Comparison of ENCODE assay signal across 15 cellular contexts in genomic region chr21:42755766-42756579, GRCh38.
A peak's percentile ranks its signal among the peaks of the same experiment; 100 is the strongest.
DNase-seq lines count a peak whose midpoint lies in the region; ATAC-seq and TF ChIP-seq lines count a peak whose summit lies in the region.
"Had no signal": no experiment of that assay in that cellular context is flagged by ENCODE, and none has a peak within 500 bp of the region (broad histone marks: within the 10 kb centered on the region; RNA-seq: fewer than 3 reads in every experiment).

No MANE protein-coding gene starts in this region.

- H3K36me3 ChIP-seq in BLaER1 treated with 17β-estradiol and CSF1 and Interleukin-3, amounts not matched to agents 10 nM and 100 nM: no peaks in the 10 kb centered on the region
- no peaks in the 10 kb centered on the region for H3K36me3 ChIP-seq in HEK293 (ENCODE audit: control insufficient read depth in 2 of 2, insufficient read depth in 1 of 2, low read length in 2 of 2)
- H3K36me3 ChIP-seq in neuronal stem cell (replicated peaks in 1 of 2; ENCODE audit: control insufficient read depth in 2 of 2, insufficient read depth in 2 of 2, low read length in 2 of 2): peaks cover 23 to 30% of the 10 kb centered on the region in 2 donors
- no peaks in the 10 kb centered on the region for H3K36me3 ChIP-seq in lower lobe of right lung

- intact Hi-C loops in lower lobe of right lung (cut with DNase I): no loop called here

- no peak overlapping the region for H3K18ac ChIP-seq in neuronal stem cell (ENCODE audit: low read length)

- peak overlapping the region; percentile 32 for H3K4me3 Mint-ChIP-seq in glutamatergic neuron (ENCODE audit: unreplicated experiment)
- no peak overlapping the region for H3K4me3 Mint-ChIP-seq in activated CD4-positive, alpha-beta T cell treated with anti-CD3 and anti-CD28 coated beads, Interleukin-2, amount 10 ng/mL, durations not matched to agents 7 days and 5 days
- H3K4me3 Mint-ChIP-seq: B cell; CD14-positive monocyte; CD8-positive, alpha-beta T cell had no signal

- H4K91ac ChIP-seq in neuronal stem cell (ENCODE audit: low read depth, low read length, poor library complexity): no peak overlapping the region

- no peaks in the 10 kb centered on the region for H3K9me3 ChIP-seq in BLaER1 treated with 17β-estradiol and CSF1 and Interleukin-3, amounts not matched to agents 10 nM and 100 nM (replicated peaks in 1 of 11)
- H3K9me3 ChIP-seq in HEK293 (ENCODE audit: control insufficient read depth, insufficient read depth, low read depth, low read length) (no peaks in the 10 kb centered on the region), neuronal stem cell (replicated peaks in 1 of 2; ENCODE audit: control insufficient read depth in 2 of 2, insufficient read depth in 1 of 2, low read depth in 1 of 2, low read length in 2 of 2) (no peaks in the 10 kb centered on the region), lower lobe of right lung (no peaks in the 10 kb centered on the region)
- H3K9me3 ChIP-seq: Caco-2 had no signal

- H2BK15ac ChIP-seq in neuronal stem cell (ENCODE audit: low read length): no peak overlapping the region

- peaks cover 27% of the 10 kb centered on the region for H3K9me3 Mint-ChIP-seq in glutamatergic neuron (ENCODE audit: unreplicated experiment)
- H3K9me3 Mint-ChIP-seq in activated CD4-positive, alpha-beta T cell treated with anti-CD3 and anti-CD28 coated beads, Interleukin-2, amount 10 ng/mL, durations not matched to agents 7 days and 5 days: no peaks in the 10 kb centered on the region
- H3K9me3 Mint-ChIP-seq: CD14-positive monocyte; CD8-positive, alpha-beta T cell had no signal

- H3K4me3 ChIP-seq in BLaER1 treated with 17β-estradiol and CSF1 and Interleukin-3, amounts not matched to agents 10 nM and 100 nM: no peak overlapping the region
- no peak overlapping the region for H3K4me3 ChIP-seq in HEK293 (ENCODE audit: low read depth, low read length)
- H3K4me3 ChIP-seq in neuronal stem cell (ENCODE audit: low read length in 2 of 2): no peak overlapping the region
- H3K4me3 ChIP-seq in lower lobe of right lung: no peak overlapping the region

- peaks cover 19% of the 10 kb centered on the region for H3K27me3 Mint-ChIP-seq in glutamatergic neuron (ENCODE audit: unreplicated experiment)
- no peaks in the 10 kb centered on the region for H3K27me3 Mint-ChIP-seq in activated CD4-positive, alpha-beta T cell treated with anti-CD3 and anti-CD28 coated beads, Interleukin-2, amount 10 ng/mL, durations not matched to agents 7 days and 5 days
- H3K27me3 Mint-ChIP-seq: B cell had no signal

- H4K20me1 ChIP-seq in BLaER1 treated with 17β-estradiol and CSF1 and Interleukin-3, amounts not matched to agents 10 nM and 100 nM: peaks cover 0 to 8% (median 0%) of the 10 kb centered on the region in 11 experiments; a peak in 3 of 22 replicates

- TF ChIP-seq CTCF in HEK293 (tag by site-specific recombination; IDR thresholded peaks at IDR 0.05): no peak
- TF ChIP-seq CTCF in glutamatergic neuron (IDR thresholded peaks at IDR 0.05; ENCODE audit: partially characterized antibody, unreplicated experiment): no peak
- no peak for TF ChIP-seq CTCF in lower lobe of right lung (IDR thresholded peaks at IDR 0.05)

- no peak overlapping the region for H2BK12ac ChIP-seq in neuronal stem cell (ENCODE audit: low read length)

- no peak overlapping the region for H3K27ac ChIP-seq in BLaER1 treated with 17β-estradiol and CSF1 and Interleukin-3, amounts not matched to agents 10 nM and 100 nM
- H3K27ac ChIP-seq in HEK293 (ENCODE audit: extremely low read depth, low read depth, low read length) (no peak overlapping the region), neuronal stem cell (replicated peaks; ENCODE audit: low read length) (no peak overlapping the region), lower lobe of right lung (no peak overlapping the region)
- H3K27ac ChIP-seq: HL-60 had no signal

- peaks cover 0 to 60% (median 47%) of the 10 kb centered on the region in 10 experiments; a peak in 18 of 20 replicates for H3K4me1 ChIP-seq in BLaER1 treated with 17β-estradiol and CSF1 and Interleukin-3, amounts not matched to agents 10 nM and 100 nM
- H3K4me1 ChIP-seq in HEK293 (ENCODE audit: control insufficient read depth, insufficient read depth, low read length) (no peaks in the 10 kb centered on the region), neuronal stem cell (ENCODE audit: control insufficient read depth in 2 of 2, insufficient read depth in 1 of 2, low read depth in 1 of 2, low read length in 2 of 2) (peaks cover 0 to 2% of the 10 kb centered on the region in 2 donors), lower lobe of right lung (no peaks in the 10 kb centered on the region)

- H3K4me2 ChIP-seq in BLaER1 treated with 17β-estradiol and CSF1 and Interleukin-3, amounts not matched to agents 10 nM and 100 nM: peak overlapping the region in 9 of 11 experiments; percentile 47 to 95 (median 85); a peak in 17 of 22 replicates
- no peak overlapping the region for H3K4me2 ChIP-seq in neuronal stem cell (ENCODE audit: insufficient read depth, low read length, poor library complexity, severe bottlenecking)

- H2BK120ac ChIP-seq in neuronal stem cell (ENCODE audit: low read depth, low read length): no peak overlapping the region

- CTCF ChIA-PET in HEK293 (lab: Yijun Ruan, JAX): no interaction called here
- CTCF ChIA-PET in activated CD4-positive, alpha-beta T cell treated with anti-CD3 and anti-CD28 coated beads, Interleukin-2, amount 10 ng/mL, durations not matched to agents 7 days and 5 days (lab: Charles Lee): interaction anchor here (0.6 kb wide), 1 partner anchor 149 kb away, joined by 3 read pairs; no protein-coding TSS in a partner anchor

- no CpG with 5 or more reads among the region's 20 CpGs for WGBS in neuronal stem cell (ENCODE audit: extremely low coverage in 2 of 2, insufficient read length in 2 of 2, insufficient replicate concordance in 1 of 2), 2 donors

- no peak overlapping the region for H2BK5ac ChIP-seq in neuronal stem cell (ENCODE audit: low read length)

- DNase-seq in glutamatergic neuron: no peak
- no peak for DNase-seq in neuronal stem cell (ENCODE audit: low spot score)
- DNase-seq in lower lobe of right lung: no peak
- DNase-seq in T-helper 2 cell: no peak
- DNase-seq in activated CD4-positive, alpha-beta T cell treated with anti-CD3 and anti-CD28 coated beads, Interleukin-2, amount 10 ng/mL, durations not matched to agents 7 days and 5 days: no peak
- DNase-seq: Caco-2; CD8-positive, alpha-beta T cell; DND-41; GF-D8 had no signal

- peak overlapping the region; percentile 77 for H3K27ac Mint-ChIP-seq in glutamatergic neuron (ENCODE audit: unreplicated experiment)
- no peak overlapping the region for H3K27ac Mint-ChIP-seq in activated CD4-positive, alpha-beta T cell treated with anti-CD3 and anti-CD28 coated beads, Interleukin-2, amount 10 ng/mL, durations not matched to agents 7 days and 5 days
- H3K27ac Mint-ChIP-seq: B cell; CD8-positive, alpha-beta T cell had no signal

- peak overlapping the region; percentile 15 for H3K14ac ChIP-seq in neuronal stem cell (ENCODE audit: low read length)

- H4K8ac ChIP-seq in neuronal stem cell (ENCODE audit: low read depth, low read length): no peak overlapping the region

- peaks cover 0 to 51% (median 10%) of the 10 kb centered on the region in 11 experiments; a peak in 12 of 22 replicates for H3K27me3 ChIP-seq in BLaER1 treated with 17β-estradiol and CSF1 and Interleukin-3, amounts not matched to agents 10 nM and 100 nM
- no peaks in the 10 kb centered on the region for H3K27me3 ChIP-seq in neuronal stem cell (ENCODE audit: control insufficient read depth in 3 of 3, insufficient read depth in 3 of 3, low read depth in 1 of 3, low read length in 3 of 3)
- H3K27me3 ChIP-seq in lower lobe of right lung (ENCODE audit: low read depth): no peaks in the 10 kb centered on the region

- no peak overlapping the region for H3K4ac ChIP-seq in neuronal stem cell (ENCODE audit: low read length)

- H3K36me3 Mint-ChIP-seq in glutamatergic neuron (ENCODE audit: unreplicated experiment): peaks cover 4% of the 10 kb centered on the region
- H3K36me3 Mint-ChIP-seq in activated CD4-positive, alpha-beta T cell treated with anti-CD3 and anti-CD28 coated beads, Interleukin-2, amount 10 ng/mL, durations not matched to agents 7 days and 5 days (ENCODE audit: low read depth): no peaks in the 10 kb centered on the region
- H3K36me3 Mint-ChIP-seq: CD14-positive monocyte had no signal

- H3K23ac ChIP-seq in neuronal stem cell (ENCODE audit: low read depth, low read length, poor library complexity): no peak overlapping the region

- H2AK5ac ChIP-seq in neuronal stem cell (ENCODE audit: low read depth, low read length): no peak overlapping the region

- H2AFZ ChIP-seq in neuronal stem cell (ENCODE audit: low read length): no peak overlapping the region

- peaks cover 1% of the 10 kb centered on the region for H3K79me1 ChIP-seq in neuronal stem cell (ENCODE audit: low read depth, low read length)

- POLR2A ChIA-PET in HEK293 (lab: Yijun Ruan, JAX): interaction anchor here (1.1 kb wide), 1 partner anchor 25 kb away, joined by 3 read pairs; no protein-coding TSS in a partner anchor
- POLR2A ChIA-PET in activated CD4-positive, alpha-beta T cell treated with anti-CD3 and anti-CD28 coated beads, Interleukin-2, amount 10 ng/mL, durations not matched to agents 7 days and 5 days (lab: Charles Lee): no interaction called here

- no peak overlapping the region for H3K9ac ChIP-seq in BLaER1 treated with 17β-estradiol and CSF1 and Interleukin-3, amounts not matched to agents 10 nM and 100 nM
- no peak overlapping the region for H3K9ac ChIP-seq in neuronal stem cell (ENCODE audit: low read depth, low read length, poor library complexity)

- H3K4me1 Mint-ChIP-seq in glutamatergic neuron (ENCODE audit: low read depth, unreplicated experiment): peaks cover 59% of the 10 kb centered on the region
- H3K4me1 Mint-ChIP-seq in activated CD4-positive, alpha-beta T cell treated with anti-CD3 and anti-CD28 coated beads, Interleukin-2, amount 10 ng/mL, durations not matched to agents 7 days and 5 days: no peaks in the 10 kb centered on the region
- H3K4me1 Mint-ChIP-seq: B cell, CD14-positive monocyte had no signal

- ATAC-seq in lower lobe of right lung (no peak), GM21717 (IDR thresholded peaks at IDR 0.05; ENCODE audit: unreplicated experiment) (no peak)
- ATAC-seq: CD8-positive, alpha-beta T cell had no signal
